Comparison of ENCODE assay signal across 1 cellular context in genomic region chr2:71000780-71001591, GRCh38.
A peak's percentile ranks its signal among the peaks of the same experiment; 100 is the strongest.
TF ChIP-seq lines count a peak whose summit lies in the region.

No MANE protein-coding gene starts in this region.

TF ChIP-seq in HepG2, 621 proteins besides CTCF, POLR2A, EP300 and RAD21 (continued from another document and continues in another):
- TF ChIP-seq ZNF784 (CRISPR knock-in tag; IDR thresholded peaks at IDR 0.05; ENCODE audit: borderline replicate concordance) (no peak), SMAD9 (CRISPR knock-in tag; IDR thresholded peaks at IDR 0.05) (no peak), RARA (CRISPR knock-in tag; IDR thresholded peaks at IDR 0.05) (peak; percentile 26; the same call in 1 of the 2 replicates), ZSCAN20 (CRISPR knock-in tag; IDR thresholded peaks at IDR 0.05; ENCODE audit: borderline replicate concordance) (no peak), HIC2 (CRISPR knock-in tag; IDR thresholded peaks at IDR 0.05; ENCODE audit: low read depth) (no peak), NR1H2 (CRISPR knock-in tag; IDR thresholded peaks at IDR 0.05; ENCODE audit: borderline replicate concordance, low read depth) (no peak), KDM2A (CRISPR knock-in tag; IDR thresholded peaks at IDR 0.05; ENCODE audit: borderline replicate concordance, low read depth) (peak; percentile 94), SMARCE1 (IDR thresholded peaks at IDR 0.05; ENCODE audit: borderline replicate concordance) (no peak), ZBTB44 (CRISPR knock-in tag; IDR thresholded peaks at IDR 0.05) (no peak), SMAD3 (CRISPR knock-in tag; IDR thresholded peaks at IDR 0.05) (peak; percentile 90), GABPA (IDR thresholded peaks at IDR 0.05; ENCODE audit: low read depth, low read length) (peak; percentile 80), GABPA (CRISPR knock-in tag; IDR thresholded peaks at IDR 0.05; ENCODE audit: low read depth) (peak; percentile 92), HMGA1 (CRISPR knock-in tag; conservative IDR thresholded peaks at IDR 0.05) (no peak), SMARCC2 (IDR thresholded peaks at IDR 0.05) (no peak), USF2 (IDR thresholded peaks at IDR 0.05; ENCODE audit: low read depth, low read length) (no peak), USF2 (CRISPR knock-in tag; IDR thresholded peaks at IDR 0.05; ENCODE audit: borderline replicate concordance) (0 out of 2 replicates have a peak, but pooled peaks have one; percentile 27), SALL2 (CRISPR knock-in tag; IDR thresholded peaks at IDR 0.05) (peak; percentile 80; the same call in 1 of the 2 replicates), ERF (CRISPR knock-in tag; IDR thresholded peaks at IDR 0.05) (peak; percentile 56), FOXO1 (CRISPR knock-in tag; IDR thresholded peaks at IDR 0.05) (peak; percentile 65; the same call in 1 of the 2 replicates), KIAA2018 (CRISPR knock-in tag; IDR thresholded peaks at IDR 0.05; ENCODE audit: borderline replicate concordance) (no peak), KAT2B (IDR thresholded peaks at IDR 0.05; ENCODE audit: borderline replicate concordance, low read depth, low read length) (no peak), SUZ12 (IDR thresholded peaks at IDR 0.05; ENCODE audit: low read depth, low read length) (no peak), ZNF501 (CRISPR knock-in tag; IDR thresholded peaks at IDR 0.05) (peak; percentile 92), DNMT3B (CRISPR knock-in tag; conservative IDR thresholded peaks at IDR 0.05) (no peak), ATF5 (CRISPR knock-in tag; IDR thresholded peaks at IDR 0.05; ENCODE audit: low read depth) (no peak), POLR2G (IDR thresholded peaks at IDR 0.05; ENCODE audit: low read depth, low read length) (peak; percentile 75), CREB3 (CRISPR knock-in tag; IDR thresholded peaks at IDR 0.05) (no peak), ARNTL (CRISPR knock-in tag; IDR thresholded peaks at IDR 0.05) (no peak), RELA (CRISPR knock-in tag; IDR thresholded peaks at IDR 0.05) (peak; percentile 81; the same call in 1 of the 2 replicates), TCF12 (IDR thresholded peaks at IDR 0.05) (no peak), TCF12 (CRISPR knock-in tag; IDR thresholded peaks at IDR 0.05) (no peak), ZNF180 (CRISPR knock-in tag; IDR thresholded peaks at IDR 0.05; ENCODE audit: borderline replicate concordance, low read depth) (no peak), KDM1A (CRISPR knock-in tag; IDR thresholded peaks at IDR 0.05) (no peak), LCORL (IDR thresholded peaks at IDR 0.05) (no peak), LCORL (CRISPR knock-in tag; IDR thresholded peaks at IDR 0.05) (no peak), MYC (CRISPR knock-in tag; IDR thresholded peaks at IDR 0.05; ENCODE audit: borderline replicate concordance) (peak; percentile 60; the same call in 1 of the 2 replicates), ZNF280D (CRISPR knock-in tag; IDR thresholded peaks at IDR 0.05) (peak; percentile 91), HOMEZ (CRISPR knock-in tag; IDR thresholded peaks at IDR 0.05; ENCODE audit: low read depth) (peak; percentile 42; the same call in 1 of the 2 replicates), RFXANK (CRISPR knock-in tag; IDR thresholded peaks at IDR 0.05) (peak; percentile 78; the same call in 1 of the 2 replicates), CBX1 (IDR thresholded peaks at IDR 0.05; ENCODE audit: low read depth) (peak; percentile 75)
